27 cellular contexts compared by ENCODE assay signal in the genomic region with DNA sequence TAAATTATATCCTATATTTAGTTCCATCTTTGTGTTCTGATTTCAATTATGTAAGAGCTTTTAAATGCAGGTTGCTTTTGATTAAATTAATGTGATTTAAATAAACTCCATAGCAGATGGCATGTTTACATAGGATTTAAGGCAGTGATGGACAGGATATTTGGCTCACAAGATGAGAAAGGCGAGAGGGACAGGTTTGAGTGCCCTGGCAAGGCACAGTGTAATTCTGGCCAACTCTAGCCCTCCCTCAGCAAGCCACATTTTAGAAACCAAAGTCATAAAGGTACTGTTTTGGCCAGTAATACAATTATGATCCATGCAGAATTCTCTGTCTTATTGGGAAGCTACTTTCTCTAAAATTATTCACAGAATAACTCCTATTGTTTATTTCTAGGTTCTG. TPM values are rescaled to one million over a fixed set of nuclear protein-coding genes. Genes with fewer than 3 reads are reported as not detected.
"Had no signal": no experiment of that assay in that cellular context is flagged by ENCODE, and none has a peak within 500 bp of the region (broad histone marks: within the 10 kb centered on the region; RNA-seq: fewer than 3 reads in every experiment).

No MANE protein-coding gene starts in this region.

- DNase-seq: dermis blood vessel endothelial cell; effector memory CD4-positive, alpha-beta T cell; esophagus squamous epithelium; head of caudate nucleus; left ventricle myocardium superior; natural killer cell; occipital lobe; ovary; posterior cingulate gyrus; psoas muscle; right cardiac atrium; sigmoid colon; stimulated activated CD4-positive, alpha-beta T cell treated with anti-CD3 and anti-CD28 coated beads, Interleukin-4, amount 100 ng/mL, for 4 hours; stimulated activated naive CD8-positive, alpha-beta T cell treated with anti-CD3 and anti-CD28 coated beads, Interleukin-15, Interleukin-2, amounts not matched to agents 100 U/mL and 50 U/mL, for 24 hours; testis; tibial artery had no signal

- ATAC-seq: left ventricle myocardium superior; natural killer cell; psoas muscle; right cardiac atrium; stimulated activated memory B cell treated with anti-CD40 and anti-IgM and Interleukin-4, amounts not matched to agents 10 μg/mL and 1 μg/mL and 100 μg/mL, for 72 hours; stimulated activated naive CD8-positive, alpha-beta T cell treated with anti-CD3 and anti-CD28 coated beads, Interleukin-15, Interleukin-2, amounts not matched to agents 100 U/mL and 50 U/mL, for 24 hours had no signal

- H3K4me3 ChIP-seq: esophagus squamous epithelium, lung, ovary, psoas muscle, sigmoid colon, testis, tibial artery had no signal

RNA-seq across cellular contexts. Expression of a gene that starts 50.6 kb away (rescaled TPM):
- total RNA-seq: dermis blood vessel endothelial cell, endothelial cell of umbilical vein, epithelial cell of proximal tubule, esophagus squamous epithelium, frontal cortex, left ventricle myocardium superior, lung, mononuclear cell, natural killer cell, occipital lobe, ovary, psoas muscle, renal cortical epithelial cell, right cardiac atrium, sigmoid colon, skeletal muscle tissue, urinary bladder had no signal
- polyA plus RNA-seq: endothelial cell of umbilical vein, keratinocyte, lung, neural cell, ovary, psoas muscle, right cardiac atrium, sigmoid colon, urinary bladder had no signal
